In genomic region chr11:85710912-85711311, GRCh38 we compare ENCODE assay signal across 14 cellular contexts. TPM values are rescaled to one million over a fixed set of nuclear protein-coding genes. Genes with fewer than 3 reads are reported as not detected.
DNase-seq lines count a peak whose midpoint lies in the region; ATAC-seq, FAIRE-seq and TF ChIP-seq lines count a peak whose summit lies in the region.
"Had no signal": no experiment of that assay in that cellular context is flagged by ENCODE, and none has a peak within 500 bp of the region (broad histone marks: within the 10 kb centered on the region; RNA-seq: fewer than 3 reads in every experiment).

No MANE protein-coding gene starts in this region.

- H3K9me2 ChIP-seq in SK-N-SH, result no peaks in the 10 kb centered on the region

- WGBS in SK-N-SH (ENCODE audit: low lambda C conversion rate), result 75% methylated on average over 5 of the region's 5 CpGs

- H3K79me2 ChIP-seq in SK-N-SH (ENCODE audit: insufficient read depth), result no peaks in the 10 kb centered on the region
- H3K79me2 ChIP-seq in keratinocyte (ENCODE audit: control insufficient read depth, insufficient read depth, low read length), result no peaks in the 10 kb centered on the region

- DNase-seq in SK-N-SH (no peak), bronchial epithelial cell (ENCODE audit: low read depth) (peak; percentile 35), keratinocyte (ENCODE audit: low read depth, low spot score) (no peak), LoVo (ENCODE audit: low spot score) (no peak), SHP77 treated with DMSO at 0.1 percent for 48 hours (lab: John Stamatoyannopoulos, UW) (no peak)
- DNase-seq: Karpas-422, NCI-H1436 treated with DMSO at 0.1 percent for 48 hours, NCI-H2081, NCI-H748 treated with DMSO at 0.1 percent for 48 hours had no signal

- no peak for TF ChIP-seq RAD21 in SK-N-SH (IDR thresholded peaks at IDR 0.05; ENCODE audit: low read length)

- H3K4me1 ChIP-seq in SK-N-SH (ENCODE audit: control insufficient read depth in 1 of 2, insufficient read depth in 2 of 2, low read depth in 1 of 2, low read length in 1 of 2), result peaks cover 2 to 7% of the 10 kb centered on the region in 2 experiments; a peak in 2 of 4 replicates
- no peaks in the 10 kb centered on the region for H3K4me1 ChIP-seq in keratinocyte (ENCODE audit: control insufficient read depth, extremely low read depth, insufficient read depth, low read length)
- H3K4me1 ChIP-seq: BLaER1 treated with 17β-estradiol and CSF1 and Interleukin-3, amounts not matched to agents 10 nM and 100 nM had no signal

- H4K20me1 ChIP-seq in SK-N-SH (ENCODE audit: insufficient read depth) (no peaks in the 10 kb centered on the region), keratinocyte (ENCODE audit: control insufficient read depth, extremely low read depth, insufficient read depth, low read length) (no peaks in the 10 kb centered on the region)
- H4K20me1 ChIP-seq: BLaER1 treated with 17β-estradiol and CSF1 and Interleukin-3, amounts not matched to agents 10 nM and 100 nM had no signal

- H3K9me1 ChIP-seq in keratinocyte (ENCODE audit: control insufficient read depth, extremely low read depth, insufficient read depth, low read length), result no peaks in the 10 kb centered on the region

- CTCF ChIA-PET in SK-N-SH (lab: Yijun Ruan, JAX), result no interaction called here

- H2AFZ ChIP-seq in SK-N-SH (ENCODE audit: low read depth) (no peak overlapping the region), keratinocyte (ENCODE audit: control insufficient read depth, low read length) (peak overlapping the region; percentile 39)

- no peaks in the 10 kb centered on the region for H3K36me3 Mint-ChIP-seq in activated T-helper 17 cell treated with anti-CD3 and anti-CD28 coated beads, Interleukin-2, amount 50 U/mL, for 72 hours (ENCODE audit: low read depth)

- H3K27ac ChIP-seq in SK-N-SH (ENCODE audit: low read depth in 2 of 2, low read length in 1 of 2) (peak overlapping the region in 1 of 2 experiments; percentile 84; a peak in 1 of 4 replicates), keratinocyte (ENCODE audit: control insufficient read depth, insufficient read depth, low read length) (no peak overlapping the region)
- H3K27ac ChIP-seq: BLaER1 treated with 17β-estradiol and CSF1 and Interleukin-3, amounts not matched to agents 10 nM and 100 nM had no signal

- H3K9me3 ChIP-seq in SK-N-SH (no peaks in the 10 kb centered on the region), keratinocyte (ENCODE audit: control insufficient read depth, low read depth, low read length) (no peaks in the 10 kb centered on the region)
- H3K9me3 ChIP-seq: BLaER1 treated with 17β-estradiol and CSF1 and Interleukin-3, amounts not matched to agents 10 nM and 100 nM had no signal

- H3K27me3 ChIP-seq in SK-N-SH (ENCODE audit: insufficient read depth) (no peaks in the 10 kb centered on the region), bronchial epithelial cell (ENCODE audit: control insufficient read depth, insufficient read depth, low read length) (no peaks in the 10 kb centered on the region), keratinocyte (ENCODE audit: control insufficient read depth, extremely low read depth, insufficient read depth, low read length) (no peaks in the 10 kb centered on the region)
- H3K27me3 ChIP-seq: BLaER1 treated with 17β-estradiol and CSF1 and Interleukin-3, amounts not matched to agents 10 nM and 100 nM had no signal

- H3K4me2 ChIP-seq in SK-N-SH (no peak overlapping the region), keratinocyte (ENCODE audit: control insufficient read depth, extremely low read depth, insufficient read depth, low read depth, low read length) (peak overlapping the region; percentile 55)
- H3K4me2 ChIP-seq: BLaER1 treated with 17β-estradiol and CSF1 and Interleukin-3, amounts not matched to agents 10 nM and 100 nM had no signal

- no peaks in the 10 kb centered on the region for H3K27me3 Mint-ChIP-seq in activated T-helper 17 cell treated with anti-CD3 and anti-CD28 coated beads, Interleukin-2, amount 50 U/mL, for 72 hours

- H3K27ac Mint-ChIP-seq in activated T-helper 17 cell treated with anti-CD3 and anti-CD28 coated beads, Interleukin-2, amount 50 U/mL, for 72 hours, result no peak overlapping the region

- H3K4me3 Mint-ChIP-seq in activated T-helper 17 cell treated with anti-CD3 and anti-CD28 coated beads, Interleukin-2, amount 50 U/mL, for 72 hours, result no peak overlapping the region

- FAIRE-seq in bronchial epithelial cell (lab: Jason Lieb, UNC) (no peak), keratinocyte (lab: Jason Lieb, UNC) (peak; percentile 9)

- H3K36me3 ChIP-seq in SK-N-SH (replicated peaks in 1 of 2; ENCODE audit: control insufficient read depth in 1 of 2, insufficient read depth in 2 of 2, low read length in 1 of 2), result no peaks in the 10 kb centered on the region
- H3K36me3 ChIP-seq in bronchial epithelial cell (ENCODE audit: control insufficient read depth, insufficient read depth, low read length), result no peaks in the 10 kb centered on the region
- H3K36me3 ChIP-seq in keratinocyte (ENCODE audit: control insufficient read depth in 2 of 2, extremely low read depth in 1 of 2, insufficient read depth in 2 of 2, low read length in 2 of 2), result no peaks in the 10 kb centered on the region
- H3K36me3 ChIP-seq: BLaER1 treated with 17β-estradiol and CSF1 and Interleukin-3, amounts not matched to agents 10 nM and 100 nM had no signal

- peak; percentile 11; the same call in 2 of the 3 replicates for ATAC-seq in SK-N-SH treated with all-trans-retinoic acid at 6 μM for 48 hours
- no peak for ATAC-seq in activated T-helper 17 cell treated with anti-CD3 and anti-CD28 coated beads, Interleukin-2, amount 50 U/mL, for 72 hours (replicated peaks)
- ATAC-seq in GM19452 (IDR thresholded peaks at IDR 0.05; ENCODE audit: unreplicated experiment), result no peak
- ATAC-seq: Right ventricle myocardium inferior had no signal

- H3F3A ChIP-seq in SK-N-SH (replicated peaks; ENCODE audit: insufficient read depth), result peaks cover 1% of the 10 kb centered on the region

- dilution Hi-C loops in keratinocyte (cut with MboI; ENCODE audit: extremely low pct_ligation_motif_present, low sequenced_read_pairs), result no loop called here

- H3K9ac ChIP-seq in SK-N-SH (no peak overlapping the region), keratinocyte (ENCODE audit: control insufficient read depth, extremely low read depth, insufficient read depth, low read length) (no peak overlapping the region)
- H3K9ac ChIP-seq: BLaER1 treated with 17β-estradiol and CSF1 and Interleukin-3, amounts not matched to agents 10 nM and 100 nM had no signal

- TF ChIP-seq CTCF in SK-N-SH (IDR thresholded peaks at IDR 0.05) (no peak), bronchial epithelial cell (IDR thresholded peaks at IDR 0.05; ENCODE audit: insufficient read depth, low read length, severe bottlenecking) (no peak), keratinocyte (optimal IDR thresholded peaks at IDR 0.05 in 1 of 3, IDR thresholded peaks at IDR 0.05 in 1 of 3, conservative IDR thresholded peaks at IDR 0.05 in 1 of 3; ENCODE audit: extremely low read depth in 1 of 3, insufficient read depth in 2 of 3, low read length in 3 of 3) (no peak)

- POLR2A ChIA-PET in SK-N-SH (lab: Yijun Ruan, JAX), result no interaction called here

- TF ChIP-seq EP300 in SK-N-SH (IDR thresholded peaks at IDR 0.05; ENCODE audit: borderline replicate concordance in 1 of 2, low read depth in 1 of 2, low read length in 1 of 2), result no peak

- H3K4me3 ChIP-seq in SK-N-SH (ENCODE audit: low read depth in 2 of 2, low read length in 1 of 2) (no peak overlapping the region), bronchial epithelial cell (ENCODE audit: low read depth, low read length) (no peak overlapping the region), keratinocyte (ENCODE audit: control insufficient read depth in 2 of 3, extremely low read depth in 1 of 3, insufficient read depth in 2 of 3, low read depth in 1 of 3, low read length in 3 of 3) (no peak overlapping the region)
- H3K4me3 ChIP-seq: BLaER1 treated with 17β-estradiol and CSF1 and Interleukin-3, amounts not matched to agents 10 nM and 100 nM had no signal

- no peaks in the 10 kb centered on the region for H3K4me1 Mint-ChIP-seq in activated T-helper 17 cell treated with anti-CD3 and anti-CD28 coated beads, Interleukin-2, amount 50 U/mL, for 72 hours

- H3K9me3 Mint-ChIP-seq in activated T-helper 17 cell treated with anti-CD3 and anti-CD28 coated beads, Interleukin-2, amount 50 U/mL, for 72 hours, result no peaks in the 10 kb centered on the region

TF ChIP-seq in SK-N-SH treated with all-trans-retinoic acid at 6 μM for 48 hours, 23 proteins besides CTCF, POLR2A, EP300 and RAD21 (continues in another document):
- no peak for TF ChIP-seq ZNF70 (CRISPR knock-in tag; IDR thresholded peaks at IDR 0.05)

TF ChIP-seq in SK-N-SH, 30 proteins besides CTCF, POLR2A, EP300 and RAD21 (continues in another document):
- no peak for TF ChIP-seq FOXM1 (IDR thresholded peaks at IDR 0.05; ENCODE audit: low read depth)

RNA-seq across cellular contexts. Expression of gene CCDC89, which starts 24.9 kb away (rescaled TPM):
- 3.9 and 4.1 TPM in 2 replicates for polyA plus RNA-seq in SK-N-SH (2012; rRNA removed)
- polyA plus RNA-seq in SK-N-SH (2012; cell fraction: cytosol; rRNA removed), result 4.5 and 4.9 TPM in 2 replicates
- polyA plus RNA-seq in SK-N-SH (2012; cell fraction: nucleus; rRNA removed), result 4.3 and 5.0 TPM in 2 replicates
- total RNA-seq in bronchial epithelial cell, result 0.13 TPM in 1 of 2 replicates, not detected in the other
- 0.09 to 0.54 TPM (median 0.31 TPM) in 3 replicates for polyA plus RNA-seq in keratinocyte
- 0.81 TPM for polyA plus RNA-seq in keratinocyte (2011; ENCODE audit: low read depth)
- polyA plus RNA-seq in keratinocyte (2011; cell fraction: cytosol; rRNA removed), result 0.13 and 0.22 TPM in 2 replicates
- polyA plus RNA-seq in keratinocyte (2011; cell fraction: nucleus; rRNA removed), result 0.23 and 0.37 TPM in 2 replicates
- 0.23 and 0.36 TPM in 2 replicates for polyA plus RNA-seq in keratinocyte (2012; ENCODE audit: low replicate concordance)
- polyA minus RNA-seq in keratinocyte, result 0.30 to 0.32 TPM in 2 of 3 replicates, not detected in the other
- not detected for polyA minus RNA-seq in keratinocyte (2011; cell fraction: cytosol; rRNA and poly(A)+ RNA removed)
- polyA minus RNA-seq in keratinocyte (2011; cell fraction: nucleus; rRNA and poly(A)+ RNA removed), result 1.2 TPM in 1 of 2 replicates, not detected in the other
- total RNA-seq in activated T-helper 17 cell treated with anti-CD3 and anti-CD28 coated beads, Interleukin-2, amount 50 U/mL, for 72 hours, result not detected

RNA-seq across cellular contexts. Expression of gene CREBZF, which starts 46.0 kb away (rescaled TPM):
- polyA plus RNA-seq in SK-N-SH (2012; rRNA removed) (50.5 and 62.1 TPM in 2 replicates), keratinocyte (9.1 to 23.8 TPM (median 20.1 TPM) in 3 replicates)
- polyA plus RNA-seq in SK-N-SH (2012; cell fraction: cytosol; rRNA removed), result 14.6 and 16.3 TPM in 2 replicates
- 325 and 378 TPM in 2 replicates for polyA plus RNA-seq in SK-N-SH (2012; cell fraction: nucleus; rRNA removed)
- 45.2 and 57.7 TPM in 2 replicates for total RNA-seq in bronchial epithelial cell
- 30.4 TPM for polyA plus RNA-seq in keratinocyte (2011; ENCODE audit: low read depth)
- polyA plus RNA-seq in keratinocyte (2011; cell fraction: cytosol; rRNA removed), result 2.5 and 4.2 TPM in 2 replicates
- polyA plus RNA-seq in keratinocyte (2011; cell fraction: nucleus; rRNA removed), result 58.7 and 79.8 TPM in 2 replicates
- polyA plus RNA-seq in keratinocyte (2012; ENCODE audit: low replicate concordance), result 9.6 and 20.4 TPM in 2 replicates
- 2.6 to 18.8 TPM (median 7.4 TPM) in 3 replicates for polyA minus RNA-seq in keratinocyte
- 7.3 TPM for polyA minus RNA-seq in keratinocyte (2011; cell fraction: cytosol; rRNA and poly(A)+ RNA removed)
- 14.8 and 21.6 TPM in 2 replicates for polyA minus RNA-seq in keratinocyte (2011; cell fraction: nucleus; rRNA and poly(A)+ RNA removed)
- total RNA-seq in activated T-helper 17 cell treated with anti-CD3 and anti-CD28 coated beads, Interleukin-2, amount 50 U/mL, for 72 hours, result 10 to 100 TPM; 47.5 to 56.7 TPM
